ENCODE assay signal across 21 cellular contexts in the genomic region with DNA sequence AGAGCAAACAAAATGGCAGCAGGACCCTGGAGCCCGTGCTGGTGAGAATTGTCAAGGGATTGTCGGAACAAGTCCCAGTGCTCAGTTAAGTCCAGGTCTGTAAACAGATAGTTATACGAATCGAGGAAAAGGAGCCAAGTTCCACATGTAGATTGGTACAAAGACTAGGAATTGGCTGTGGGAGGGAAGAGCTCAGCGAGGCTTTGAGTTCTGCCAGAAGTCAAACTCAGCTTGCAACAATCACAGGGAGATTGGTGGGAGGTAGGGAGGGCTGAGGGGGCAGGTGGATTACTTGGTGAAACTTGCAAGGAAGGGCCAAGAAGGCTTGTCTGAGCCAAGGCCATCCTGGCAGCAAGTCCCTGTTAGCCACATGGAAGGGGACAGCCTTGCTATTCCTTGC.
A peak's percentile ranks its signal among the peaks of the same experiment; 100 is the strongest.
DNase-seq lines count a peak whose midpoint lies in the region; ATAC-seq, FAIRE-seq and TF ChIP-seq lines count a peak whose summit lies in the region.
"Had no signal": no experiment of that assay in that cellular context is flagged by ENCODE, and none has a peak within 500 bp of the region (broad histone marks: within the 10 kb centered on the region; RNA-seq: fewer than 3 reads in every experiment).

No MANE protein-coding gene starts in this region.

- 38% methylated on average over 4 of the region's 5 CpGs for WGBS in right lobe of liver (ENCODE audit: insufficient coverage, low coverage, low lambda C conversion rate, missing lambda C conversion rate)
- 85% methylated on average over 5 of the region's 5 CpGs for WGBS in HepG2 (ENCODE audit: low lambda C conversion rate)
- WGBS in esophagus muscularis mucosa: 79% methylated on average over 5 of the region's 5 CpGs

- TF ChIP-seq POLR2A in right lobe of liver (IDR thresholded peaks at IDR 0.05) (no peak), HepG2 (IDR thresholded peaks at IDR 0.05; ENCODE audit: insufficient read depth in 1 of 2, low read depth in 2 of 2, low read length in 2 of 2) (no peak), esophagus muscularis mucosa (IDR thresholded peaks at IDR 0.05; ENCODE audit: low read depth) (no peak)

- H3K9me3 ChIP-seq in right lobe of liver: no peaks in the 10 kb centered on the region
- H3K9me3 ChIP-seq in HepG2 (ENCODE audit: low read length): no peaks in the 10 kb centered on the region
- no peaks in the 10 kb centered on the region for H3K9me3 ChIP-seq in esophagus muscularis mucosa
- H3K9me3 ChIP-seq: BLaER1 treated with 17β-estradiol and CSF1 and Interleukin-3, amounts not matched to agents 10 nM and 100 nM had no signal

- no peak overlapping the region for H3K27ac Mint-ChIP-seq in osteocyte (ENCODE audit: unreplicated experiment)
- H3K27ac Mint-ChIP-seq: B cell; CD8-positive, alpha-beta T cell; IgD-negative memory B cell had no signal

- intact Hi-C loops in right lobe of liver (cut with DNase I) (no loop called here), HepG2 (cut with micrococcal nuclease; ENCODE audit: unreplicated experiment) (no loop called here), esophagus muscularis mucosa (cut with DNase I) (no loop called here)

- H3K27ac ChIP-seq in right lobe of liver: no peak overlapping the region
- H3K27ac ChIP-seq in HepG2 (ENCODE audit: extremely low read length, insufficient read depth, low read length): no peak overlapping the region
- no peak overlapping the region for H3K27ac ChIP-seq in esophagus muscularis mucosa (replicated peaks in 1 of 4)
- H3K27ac ChIP-seq: BLaER1 treated with 17β-estradiol and CSF1 and Interleukin-3, amounts not matched to agents 10 nM and 100 nM; GM23248; HL-60 had no signal

- H3K27me3 Mint-ChIP-seq in osteocyte (ENCODE audit: unreplicated experiment): peaks cover 14% of the 10 kb centered on the region

- in situ Hi-C loops in HepG2 (cut with HindIII; ENCODE audit: extremely low pct_ligation_motif_present, low pct_unique_long_range_greater_than_20kb): no loop called here

- H3K4me1 ChIP-seq in right lobe of liver: peaks cover 0 to 8% (median 0%) of the 10 kb centered on the region in 4 donors
- H3K4me1 ChIP-seq in HepG2 (ENCODE audit: insufficient read depth, low read length): peaks cover 34% of the 10 kb centered on the region
- H3K4me1 ChIP-seq in esophagus muscularis mucosa: no peaks in the 10 kb centered on the region
- H3K4me1 ChIP-seq: BLaER1 treated with 17β-estradiol and CSF1 and Interleukin-3, amounts not matched to agents 10 nM and 100 nM had no signal

- H2AFZ ChIP-seq in HepG2 (ENCODE audit: low read length): no peak overlapping the region
- H2AFZ ChIP-seq: GM23248 had no signal

- no peak for TF ChIP-seq RAD21 in HepG2 (CRISPR knock-in tag; IDR thresholded peaks at IDR 0.05)

- H3K36me3 Mint-ChIP-seq in osteocyte (ENCODE audit: unreplicated experiment): no peaks in the 10 kb centered on the region
- H3K36me3 Mint-ChIP-seq: CD8-positive, alpha-beta T cell; IgD-negative memory B cell had no signal

- no peak for TF ChIP-seq CTCF in right lobe of liver (IDR thresholded peaks at IDR 0.05)
- no peak for TF ChIP-seq CTCF in HepG2 (CRISPR knock-in tag; IDR thresholded peaks at IDR 0.05)
- TF ChIP-seq CTCF in esophagus muscularis mucosa (IDR thresholded peaks at IDR 0.05): no peak
- TF ChIP-seq CTCF in osteocyte (IDR thresholded peaks at IDR 0.05): no peak
- TF ChIP-seq CTCF in foreskin fibroblast (IDR thresholded peaks at IDR 0.05; ENCODE audit: low read depth, low read length): no peak

- H3K79me2 ChIP-seq in HepG2 (ENCODE audit: insufficient read depth, low read length): no peaks in the 10 kb centered on the region

- no peak for TF ChIP-seq EP300 in HepG2 (IDR thresholded peaks at IDR 0.05; ENCODE audit: low read depth in 2 of 2, low read length in 2 of 2)
- no peak for TF ChIP-seq EP300 in HepG2 (CRISPR knock-in tag; IDR thresholded peaks at IDR 0.05; ENCODE audit: borderline replicate concordance)
- TF ChIP-seq EP300 in esophagus muscularis mucosa (IDR thresholded peaks at IDR 0.05): no peak

- FAIRE-seq in HepG2 (lab: Jason Lieb, UNC): no peak
- FAIRE-seq: GM12878, GM19239, H54 had no signal

- no peak overlapping the region for H3K4me3 Mint-ChIP-seq in osteocyte (ENCODE audit: unreplicated experiment)
- H3K4me3 Mint-ChIP-seq: B cell; CD8-positive, alpha-beta T cell; IgD-negative memory B cell had no signal

- peak in 1 of 3 donors; percentile 43 for DNase-seq in right lobe of liver
- DNase-seq in HepG2 (ENCODE audit: low spot score): no peak
- DNase-seq in esophagus muscularis mucosa (ENCODE audit: extremely low spot score): peak; percentile 39
- DNase-seq in osteocyte (ENCODE audit: extremely low spot score, unreplicated experiment): peak; percentile 70
- no peak for DNase-seq in activated CD4-positive, alpha-beta T cell treated with anti-CD3 and anti-CD28 coated beads for 1 hour
- no peak for DNase-seq in foreskin fibroblast
- no peak for DNase-seq in COR-L47 (lab: John Stamatoyannopoulos, UW)
- DNase-seq: CD8-positive, alpha-beta T cell; DMS 273 treated with DMSO at 0.1 percent for 48 hours; DMS53; DND-41; EL; GM23248; HCEC 1CT had no signal

- H3K9me3 Mint-ChIP-seq in osteocyte (ENCODE audit: unreplicated experiment): no peaks in the 10 kb centered on the region
- H3K9me3 Mint-ChIP-seq: CD8-positive, alpha-beta T cell had no signal

- H3K4me3 ChIP-seq in right lobe of liver (no peak overlapping the region), HepG2 (replicated peaks in 1 of 3; ENCODE audit: insufficient read depth in 1 of 3, low read depth in 2 of 3, low read length in 3 of 3) (no peak overlapping the region), esophagus muscularis mucosa (no peak overlapping the region), foreskin fibroblast (ENCODE audit: low read depth in 1 of 2, low read length in 2 of 2) (no peak overlapping the region)
- H3K4me3 ChIP-seq: BLaER1 treated with 17β-estradiol and CSF1 and Interleukin-3, amounts not matched to agents 10 nM and 100 nM; GM12878; GM23248 had no signal

- peaks cover 4% of the 10 kb centered on the region for H3K4me1 Mint-ChIP-seq in osteocyte (ENCODE audit: unreplicated experiment)
- H3K4me1 Mint-ChIP-seq: B cell, IgD-negative memory B cell had no signal

- no peak overlapping the region for H3K9ac ChIP-seq in HepG2 (ENCODE audit: insufficient read depth, low read depth, low read length)
- H3K9ac ChIP-seq: BLaER1 treated with 17β-estradiol and CSF1 and Interleukin-3, amounts not matched to agents 10 nM and 100 nM; GM23248 had no signal

- no peak overlapping the region for H3K4me2 ChIP-seq in HepG2 (ENCODE audit: low read depth, low read length)
- H3K4me2 ChIP-seq: BLaER1 treated with 17β-estradiol and CSF1 and Interleukin-3, amounts not matched to agents 10 nM and 100 nM had no signal

- ATAC-seq in right lobe of liver (peak; percentile 51 to 85 (median 72)), HepG2 (no peak)
- ATAC-seq: CD8-positive, alpha-beta T cell; GM12878 had no signal

- BruUV-seq in HepG2 (replicated peaks; lab: Mats Ljungman, UMichigan): no TSS peak

- CTCF ChIA-PET in HepG2 (lab: Yijun Ruan, JAX; ENCODE audit: low intra/inter-chr PET ratio, low total read pairs): no interaction called here

- POLR2A ChIA-PET in HepG2 (lab: Yijun Ruan, JAX): no interaction called here

- no peaks in the 10 kb centered on the region for H4K20me1 ChIP-seq in HepG2 (ENCODE audit: insufficient read depth, low read length)
- H4K20me1 ChIP-seq: BLaER1 treated with 17β-estradiol and CSF1 and Interleukin-3, amounts not matched to agents 10 nM and 100 nM had no signal

- H3K36me3 ChIP-seq in right lobe of liver (no peaks in the 10 kb centered on the region), HepG2 (replicated peaks in 1 of 2; ENCODE audit: control insufficient read depth in 1 of 2, insufficient read depth in 2 of 2, low read length in 2 of 2) (no peaks in the 10 kb centered on the region), esophagus muscularis mucosa (no peaks in the 10 kb centered on the region)
- H3K36me3 ChIP-seq: BLaER1 treated with 17β-estradiol and CSF1 and Interleukin-3, amounts not matched to agents 10 nM and 100 nM had no signal

- H3K27me3 ChIP-seq in right lobe of liver: no peaks in the 10 kb centered on the region
- H3K27me3 ChIP-seq in HepG2 (ENCODE audit: control insufficient read depth in 1 of 2, insufficient read depth in 2 of 2, low read length in 2 of 2): no peaks in the 10 kb centered on the region
- no peaks in the 10 kb centered on the region for H3K27me3 ChIP-seq in esophagus muscularis mucosa
- H3K27me3 ChIP-seq: BLaER1 treated with 17β-estradiol and CSF1 and Interleukin-3, amounts not matched to agents 10 nM and 100 nM had no signal

TF ChIP-seq in HepG2, 621 proteins besides CTCF, POLR2A, EP300 and RAD21 (continues in another document):
- TF ChIP-seq GABPB1 (CRISPR knock-in tag; IDR thresholded peaks at IDR 0.05): no peak
- TF ChIP-seq ZNF484 (CRISPR knock-in tag; IDR thresholded peaks at IDR 0.05; ENCODE audit: borderline replicate concordance, low read depth): no peak
- TF ChIP-seq ZNF264 (CRISPR knock-in tag; IDR thresholded peaks at IDR 0.05): no peak
- TF ChIP-seq KLF9 (CRISPR knock-in tag; IDR thresholded peaks at IDR 0.05; ENCODE audit: low read depth): no peak
- TF ChIP-seq PTBP1 (IDR thresholded peaks at IDR 0.05; ENCODE audit: low read depth, low read length, poor library complexity, severe bottlenecking): no peak
- no peak for TF ChIP-seq NFE2L2 (IDR thresholded peaks at IDR 0.05; ENCODE audit: low read length)
- TF ChIP-seq, protein P1, sequence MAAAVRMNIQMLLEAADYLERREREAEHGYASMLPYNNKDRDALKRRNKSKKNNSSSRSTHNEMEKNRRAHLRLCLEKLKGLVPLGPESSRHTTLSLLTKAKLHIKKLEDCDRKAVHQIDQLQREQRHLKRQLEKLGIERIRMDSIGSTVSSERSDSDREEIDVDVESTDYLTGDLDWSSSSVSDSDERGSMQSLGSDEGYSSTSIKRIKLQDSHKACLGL (CRISPR knock-in tag; IDR thresholded peaks at IDR 0.05): no peak
- no peak for TF ChIP-seq TARDBP (CRISPR knock-in tag; IDR thresholded peaks at IDR 0.05)
- no peak for TF ChIP-seq REL (CRISPR knock-in tag; conservative IDR thresholded peaks at IDR 0.05)

Comparison
In these comparisons a context has a peak if more than half of its experiments do, and no peak if none do; other contexts are left out.
1. DNase-seq: peak in esophagus muscularis mucosa (single experiment) and osteocyte (single experiment); none in HepG2 (single experiment), activated CD4-positive, alpha-beta T cell treated with anti-CD3 and anti-CD28 coated beads for 1 hour (single experiment), foreskin fibroblast (0 of 2) and COR-L47 (single experiment).